1 cellular context compared by ENCODE assay signal in genomic region chr6:38320817-38321216, GRCh38.
TF ChIP-seq lines count a peak whose summit lies in the region.

No MANE protein-coding gene starts in this region.

TF ChIP-seq in GM23338, 12 proteins besides CTCF, POLR2A, EP300 and RAD21 (continued from another document):
- no peak for TF ChIP-seq ZNF462 (CRISPR knock-in tag; IDR thresholded peaks at IDR 0.05)
- no peak for TF ChIP-seq STAT1 (IDR thresholded peaks at IDR 0.05; ENCODE audit: unreplicated experiment)
- TF ChIP-seq, protein P1, sequence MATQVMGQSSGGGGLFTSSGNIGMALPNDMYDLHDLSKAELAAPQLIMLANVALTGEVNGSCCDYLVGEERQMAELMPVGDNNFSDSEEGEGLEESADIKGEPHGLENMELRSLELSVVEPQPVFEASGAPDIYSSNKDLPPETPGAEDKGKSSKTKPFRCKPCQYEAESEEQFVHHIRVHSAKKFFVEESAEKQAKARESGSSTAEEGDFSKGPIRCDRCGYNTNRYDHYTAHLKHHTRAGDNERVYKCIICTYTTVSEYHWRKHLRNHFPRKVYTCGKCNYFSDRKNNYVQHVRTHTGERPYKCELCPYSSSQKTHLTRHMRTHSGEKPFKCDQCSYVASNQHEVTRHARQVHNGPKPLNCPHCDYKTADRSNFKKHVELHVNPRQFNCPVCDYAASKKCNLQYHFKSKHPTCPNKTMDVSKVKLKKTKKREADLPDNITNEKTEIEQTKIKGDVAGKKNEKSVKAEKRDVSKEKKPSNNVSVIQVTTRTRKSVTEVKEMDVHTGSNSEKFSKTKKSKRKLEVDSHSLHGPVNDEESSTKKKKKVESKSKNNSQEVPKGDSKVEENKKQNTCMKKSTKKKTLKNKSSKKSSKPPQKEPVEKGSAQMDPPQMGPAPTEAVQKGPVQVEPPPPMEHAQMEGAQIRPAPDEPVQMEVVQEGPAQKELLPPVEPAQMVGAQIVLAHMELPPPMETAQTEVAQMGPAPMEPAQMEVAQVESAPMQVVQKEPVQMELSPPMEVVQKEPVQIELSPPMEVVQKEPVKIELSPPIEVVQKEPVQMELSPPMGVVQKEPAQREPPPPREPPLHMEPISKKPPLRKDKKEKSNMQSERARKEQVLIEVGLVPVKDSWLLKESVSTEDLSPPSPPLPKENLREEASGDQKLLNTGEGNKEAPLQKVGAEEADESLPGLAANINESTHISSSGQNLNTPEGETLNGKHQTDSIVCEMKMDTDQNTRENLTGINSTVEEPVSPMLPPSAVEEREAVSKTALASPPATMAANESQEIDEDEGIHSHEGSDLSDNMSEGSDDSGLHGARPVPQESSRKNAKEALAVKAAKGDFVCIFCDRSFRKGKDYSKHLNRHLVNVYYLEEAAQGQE (IDR thresholded peaks at IDR 0.05; ENCODE audit: unreplicated experiment), result no peak
- TF ChIP-seq ZNF331 (CRISPR knock-in tag; IDR thresholded peaks at IDR 0.05; ENCODE audit: low read depth), result no peak
- no peak for TF ChIP-seq NANOG (IDR thresholded peaks at IDR 0.05; ENCODE audit: borderline replicate concordance)
- TF ChIP-seq ZNF114 (CRISPR knock-in tag; IDR thresholded peaks at IDR 0.05), result no peak
- no peak for TF ChIP-seq ETS1 (IDR thresholded peaks at IDR 0.05)
